26 cellular contexts compared by ENCODE assay signal in the genomic region with DNA sequence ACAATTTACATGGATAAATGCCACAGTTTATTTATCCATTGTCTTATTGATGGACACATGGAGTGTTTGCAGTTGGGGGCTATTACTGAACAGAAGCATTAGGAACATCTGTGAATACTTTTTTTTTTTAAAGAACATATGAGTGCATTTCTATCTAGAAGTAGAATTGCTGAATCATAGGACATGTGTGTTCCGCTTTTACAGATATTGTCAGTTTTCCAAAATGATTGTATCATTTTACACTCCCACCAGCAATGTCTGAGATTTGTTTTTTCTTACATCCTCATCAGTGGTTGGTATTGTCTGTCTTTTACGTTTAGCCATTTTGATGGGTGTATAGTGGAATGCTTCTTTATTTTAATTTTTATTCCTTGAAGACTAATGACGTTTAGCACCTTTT. TPM values are rescaled to one million over a fixed set of nuclear protein-coding genes. Genes with fewer than 3 reads are reported as not detected.
"Had no signal": no experiment of that assay in that cellular context is flagged by ENCODE, and none has a peak within 500 bp of the region (broad histone marks: within the 10 kb centered on the region; RNA-seq: fewer than 3 reads in every experiment).

No MANE protein-coding gene starts in this region.

- H3K4me3 ChIP-seq: gastroesophageal sphincter, left ventricle myocardium inferior, lower lobe of right lung, neural progenitor cell, ovary, right atrium auricular region, sigmoid colon, skin epidermis, testis, tibial nerve had no signal

- DNase-seq: cortex of kidney; effector memory CD4-positive, alpha-beta T cell; foreskin fibroblast; glutamatergic neuron; kidney; left cardiac atrium; left ventricle myocardium inferior; lower lobe of right lung; midbrain; nucleus accumbens; ovary; sigmoid colon; stimulated activated CD4-positive, alpha-beta T cell treated with anti-CD3 and anti-CD28 coated beads, Interleukin-2, amount 100 ng/mL, for 24 hours; stimulated activated CD4-positive, alpha-beta T cell treated with anti-CD3 and anti-CD28 coated beads, Interleukin-4, amount 100 ng/mL, for 4 hours; stimulated activated naive B cell treated with anti-CD40 and anti-IgM and Interleukin-4, amounts not matched to agents 10 μg/mL and 1 μg/mL and 100 μg/mL, for 72 hours; stimulated activated naive CD8-positive, alpha-beta T cell treated with anti-CD3 and anti-CD28 coated beads, Interleukin-15, amount 100 ng/mL, for 72 hours; testis had no signal

- H3K36me3 ChIP-seq: gastroesophageal sphincter, left ventricle myocardium inferior, lower lobe of right lung, neural progenitor cell, ovary, right atrium auricular region, sigmoid colon, tibial nerve had no signal

- FAIRE-seq: endometrium, kidney had no signal

- H3K9ac ChIP-seq: neural progenitor cell had no signal

- H3K27ac ChIP-seq: gastroesophageal sphincter, left ventricle myocardium inferior, lower lobe of right lung, neural progenitor cell, ovary, right atrium auricular region, sigmoid colon, testis, tibial nerve had no signal

- H3K9me3 ChIP-seq: gastroesophageal sphincter, lower lobe of right lung, ovary, right atrium auricular region, sigmoid colon, testis, tibial nerve had no signal

- H3K27me3 ChIP-seq: gastroesophageal sphincter, ovary, right atrium auricular region, testis, tibial nerve had no signal

- H3K4me1 ChIP-seq: gastroesophageal sphincter, left ventricle myocardium inferior, lower lobe of right lung, right atrium auricular region, sigmoid colon, testis, tibial nerve had no signal

- ATAC-seq: esophagus mucosa; gastroesophageal sphincter; left cardiac atrium; lower lobe of right lung; natural killer cell treated with Interleukin-12 subunit alpha and Interleukin-12 subunit beta and Interleukin-15 and Interleukin-18, amount 100 ng/mL, for 72 hours; stimulated activated naive B cell treated with anti-CD40 and anti-IgM and Interleukin-4, amounts not matched to agents 10 μg/mL and 1 μg/mL and 100 μg/mL, for 72 hours; stimulated activated naive CD8-positive, alpha-beta T cell treated with anti-CD3 and anti-CD28 coated beads, Interleukin-15, amount 100 ng/mL, for 72 hours had no signal

- H3K4me2 ChIP-seq: neural progenitor cell had no signal

- H2AFZ ChIP-seq: neural progenitor cell had no signal

RNA-seq across cellular contexts. Expression of a gene that starts 42.0 kb away (rescaled TPM):
- total RNA-seq: esophagus mucosa; kidney; lower lobe of right lung; natural killer cell treated with Interleukin-12 subunit alpha and Interleukin-12 subunit beta and Interleukin-15 and Interleukin-18, amount 100 ng/mL, for 72 hours; posterior vena cava had no signal
